ENCODE assay signal across 28 cellular contexts in the genomic region with DNA sequence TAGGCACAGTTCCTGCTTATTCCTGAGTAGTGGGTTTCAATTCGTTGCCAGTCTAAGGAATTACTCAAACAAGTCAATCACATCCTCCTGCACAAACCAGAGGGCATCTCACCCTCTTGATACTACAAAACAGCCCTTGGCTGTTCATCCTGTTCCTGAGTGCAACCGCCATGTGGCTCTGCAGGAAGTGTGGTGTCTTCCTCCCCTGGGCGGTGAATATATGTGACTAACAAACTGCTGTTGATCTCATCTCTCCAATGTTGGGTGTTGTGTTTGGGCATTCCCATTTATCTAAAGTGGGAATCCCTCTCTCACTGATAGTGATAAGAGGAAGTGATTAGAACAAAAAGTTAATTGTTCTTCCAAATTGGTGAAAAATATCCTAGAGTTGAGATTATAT.
"Had no signal": no experiment of that assay in that cellular context is flagged by ENCODE, and none has a peak within 500 bp of the region (broad histone marks: within the 10 kb centered on the region; RNA-seq: fewer than 3 reads in every experiment).

No MANE protein-coding gene starts in this region.

- H3K27me3 ChIP-seq: adrenal gland, ascending aorta, brain microvascular endothelial cell, gastroesophageal sphincter, ovary, right atrium auricular region, spleen, testis, vagina had no signal

- ATAC-seq: activated T-cell treated with anti-CD3 and anti-CD28 coated beads, Interleukin-2, amount 50 U/mL, for 4 hours; effector memory CD8-positive, alpha-beta T cell; gastroesophageal sphincter; naive thymus-derived CD8-positive, alpha-beta T cell; psoas muscle had no signal

- H3K27ac ChIP-seq: adrenal gland, ascending aorta, brain microvascular endothelial cell, epithelial cell of prostate, gastroesophageal sphincter, ovary, psoas muscle, right atrium auricular region, spleen, testis, vagina had no signal

- H3K9me3 ChIP-seq: adrenal gland, ascending aorta, gastroesophageal sphincter, ovary, psoas muscle, right atrium auricular region, testis, vagina had no signal

- H3K36me3 ChIP-seq: adrenal gland, ascending aorta, brain microvascular endothelial cell, gastroesophageal sphincter, ovary, right atrium auricular region, spleen, vagina had no signal

- H3K27me3 Mint-ChIP-seq: activated naive CD8-positive, alpha-beta T cell; effector memory CD8-positive, alpha-beta T cell; type B pancreatic cell had no signal

- DNase-seq: activated CD4-positive, alpha-beta T cell treated with anti-CD3 and anti-CD28 coated beads, Interleukin-2, amount 50 U/mL, for 48 hours; activated CD8-positive, alpha-beta memory T cell treated with anti-CD3 and anti-CD28 coated beads, Interleukin-2, amount 50 U/mL, for 48 hours; activated naive CD4-positive, alpha-beta T cell; activated T-cell treated with anti-CD3 and anti-CD28 coated beads, Interleukin-2, amount 50 U/mL, for 4 hours; adrenal gland; brain microvascular endothelial cell; caudate nucleus; effector memory CD8-positive, alpha-beta T cell; head of caudate nucleus; hypothalamus; naive thymus-derived CD8-positive, alpha-beta T cell; ovary; psoas muscle; spleen; stimulated activated CD4-positive, alpha-beta T cell treated with anti-CD3 and anti-CD28 coated beads, Interleukin-4, amount 100 ng/mL, for 1 hour; stimulated activated naive CD4-positive, alpha-beta T cell; testis had no signal

- H3K4me1 Mint-ChIP-seq: mesothelial cell of epicardium; naive thymus-derived CD8-positive, alpha-beta T cell had no signal

- H3K4me3 ChIP-seq: adrenal gland, ascending aorta, gastroesophageal sphincter, ovary, psoas muscle, right atrium auricular region, spleen, testis, vagina had no signal

- H3K4me3 Mint-ChIP-seq: activated naive CD8-positive, alpha-beta T cell; activated T-cell treated with anti-CD3 and anti-CD28 coated beads, Interleukin-2, amount 50 U/mL, for 4 hours; effector memory CD8-positive, alpha-beta T cell; mesothelial cell of epicardium; naive thymus-derived CD8-positive, alpha-beta T cell; T-helper 2 cell treated with Interferon-gamma antibody and Interleukin-4, amounts not matched to agents 5 μg/mL and 100 μg/mL, for 36 hours; type B pancreatic cell had no signal

- FAIRE-seq: islet of Langerhans had no signal

- H3K36me3 Mint-ChIP-seq: activated naive CD8-positive, alpha-beta T cell; mesothelial cell of epicardium; naive thymus-derived CD8-positive, alpha-beta T cell; type B pancreatic cell had no signal

- H3K27ac Mint-ChIP-seq: activated naive CD8-positive, alpha-beta T cell; activated T-helper 2 cell treated with anti-CD3 and anti-CD28 coated beads, Interferon-gamma antibody, Interleukin-2, Interleukin-4, amounts not matched to agents 10 μg/mL and 5 μg/mL and 100 μg/mL, durations not matched to agents 14 hours and 24 hours and 36 hours; effector memory CD8-positive, alpha-beta T cell; mesothelial cell of epicardium; naive thymus-derived CD8-positive, alpha-beta T cell; T-helper 2 cell treated with Interferon-gamma antibody and Interleukin-4, amounts not matched to agents 5 μg/mL and 100 μg/mL, for 36 hours; type B pancreatic cell had no signal

- H3K4me1 ChIP-seq: adrenal gland, ascending aorta, gastroesophageal sphincter, psoas muscle, right atrium auricular region, spleen, testis, vagina had no signal

- H3K9me3 Mint-ChIP-seq: T-helper 2 cell treated with Interferon-gamma antibody and Interleukin-4, amounts not matched to agents 5 μg/mL and 100 μg/mL, for 36 hours had no signal
